8 cellular contexts compared by ENCODE assay signal in genomic region chr4:85127653-85128052, GRCh38.
DNase-seq lines count a peak whose midpoint lies in the region; ATAC-seq and TF ChIP-seq lines count a peak whose summit lies in the region.

No MANE protein-coding gene starts in this region.

- CTCF ChIA-PET in CD4-positive, alpha-beta T cell (lab: Charles Lee), result no interaction called here

- no peaks in the 10 kb centered on the region for H3K36me3 Mint-ChIP-seq in CD4-positive, alpha-beta T cell (ENCODE audit: low read depth)
- no peaks in the 10 kb centered on the region for H3K36me3 Mint-ChIP-seq in immature natural killer cell

- no peaks in the 10 kb centered on the region for H3K27me3 ChIP-seq in CD4-positive, alpha-beta T cell (ENCODE audit: control insufficient read depth, insufficient read depth, low read length)

- POLR2A ChIA-PET in CD4-positive, alpha-beta T cell (lab: Charles Lee), result no interaction called here

- no peak overlapping the region for H3K27ac Mint-ChIP-seq in CD4-positive, alpha-beta T cell
- no peak overlapping the region for H3K27ac Mint-ChIP-seq in immature natural killer cell

- ATAC-seq in CD4-positive, alpha-beta T cell (ENCODE audit: poor library complexity), result no peak
- ATAC-seq in GM18867 (IDR thresholded peaks at IDR 0.05; ENCODE audit: unreplicated experiment) (peak; percentile 100), HG02943 (IDR thresholded peaks at IDR 0.05; ENCODE audit: low read depth, unreplicated experiment) (peak; percentile 90), esophagus mucosa (peak; percentile 74)

- no peak overlapping the region for H3K27ac ChIP-seq in CD4-positive, alpha-beta T cell (ENCODE audit: low read depth, low read length)

- H3K4me1 Mint-ChIP-seq in CD4-positive, alpha-beta T cell (ENCODE audit: low read depth), result no peaks in the 10 kb centered on the region
- no peaks in the 10 kb centered on the region for H3K4me1 Mint-ChIP-seq in immature natural killer cell

- peaks cover 4% of the 10 kb centered on the region for H3K9me3 Mint-ChIP-seq in CD4-positive, alpha-beta T cell
- H3K9me3 Mint-ChIP-seq in immature natural killer cell, result peaks cover 5 to 27% (median 11%) of the 10 kb centered on the region in 6 donors

- H3K9me3 ChIP-seq in CD4-positive, alpha-beta T cell (ENCODE audit: control insufficient read depth, low read length), result no peaks in the 10 kb centered on the region

- intact Hi-C loops in CD4-positive, alpha-beta T cell (cut with DNase I, micrococcal nuclease), result no loop called here

- no peak for DNase-seq in CD4-positive, alpha-beta T cell
- DNase-seq in NCI-H82 treated with DMSO at 0.1 percent for 48 hours (lab: John Stamatoyannopoulos, UW; ENCODE audit: unreplicated experiment) (peak; percentile 86), renal cortical epithelial cell (ENCODE audit: low read depth) (peak; percentile 24), NCI-H1694 treated with DMSO at 0.1 percent for 48 hours (lab: John Stamatoyannopoulos, UW) (no peak), immature natural killer cell (no peak)

- TF ChIP-seq CTCF in CD4-positive, alpha-beta T cell (IDR thresholded peaks at IDR 0.05), result peak; percentile 10

- no peak overlapping the region for H3K4me3 Mint-ChIP-seq in CD4-positive, alpha-beta T cell
- no peak overlapping the region for H3K4me3 Mint-ChIP-seq in immature natural killer cell

- no peaks in the 10 kb centered on the region for H3K27me3 Mint-ChIP-seq in CD4-positive, alpha-beta T cell
- H3K27me3 Mint-ChIP-seq in immature natural killer cell (ENCODE audit: low read depth in 3 of 3), result peaks cover 0 to 2% (median 0%) of the 10 kb centered on the region in 3 donors

Comparison
In these comparisons a context has a peak if more than half of its experiments do, and no peak if none do; other contexts are left out.
1. DNase-seq: peak in NCI-H82 treated with DMSO at 0.1 percent for 48 hours (single experiment) and renal cortical epithelial cell (single experiment); none in CD4-positive, alpha-beta T cell (0 of 10), NCI-H1694 treated with DMSO at 0.1 percent for 48 hours (single experiment) and immature natural killer cell (0 of 3).